In genomic region chr2:232632229-232632903, GRCh38 we compare ENCODE assay signal across 9 cellular contexts. TPM values are rescaled to one million over a fixed set of nuclear protein-coding genes. Genes with fewer than 3 reads are reported as not detected.
DNase-seq lines count a peak whose midpoint lies in the region; TF ChIP-seq lines count a peak whose summit lies in the region.
"Had no signal": no experiment of that assay in that cellular context is flagged by ENCODE, and none has a peak within 500 bp of the region (broad histone marks: within the 10 kb centered on the region; RNA-seq: fewer than 3 reads in every experiment).

No MANE protein-coding gene starts in this region.

- TF ChIP-seq CTCF in MM.1S (IDR thresholded peaks at IDR 0.05; ENCODE audit: low read length), result no peak
- TF ChIP-seq CTCF in endothelial cell (IDR thresholded peaks at IDR 0.05; ENCODE audit: unreplicated experiment), result no peak
- TF ChIP-seq CTCF in osteocyte (IDR thresholded peaks at IDR 0.05), result no peak

- H2AFZ ChIP-seq in MM.1S (ENCODE audit: low read length), result no peak overlapping the region

- H3F3A ChIP-seq in MM.1S (ENCODE audit: insufficient read depth, low read length), result no peaks in the 10 kb centered on the region

- H3K4me1 ChIP-seq in BLaER1 treated with 17β-estradiol and CSF1 and Interleukin-3, amounts not matched to agents 10 nM and 100 nM, result peaks cover 0 to 17% (median 13%) of the 10 kb centered on the region in 10 experiments; a peak in 15 of 20 replicates
- no peaks in the 10 kb centered on the region for H3K4me1 ChIP-seq in MM.1S (ENCODE audit: low read length)

- H3K9me2 ChIP-seq in MM.1S (replicated peaks; ENCODE audit: insufficient read depth, low read length), result no peaks in the 10 kb centered on the region

- H3K9ac ChIP-seq in BLaER1 treated with 17β-estradiol and CSF1 and Interleukin-3, amounts not matched to agents 10 nM and 100 nM, result peak overlapping the region in 4 of 11 experiments; percentile 53 to 69 (median 59); a peak in 4 of 22 replicates
- H3K9ac ChIP-seq in MM.1S (ENCODE audit: low read length), result no peak overlapping the region

- H3K9me3 Mint-ChIP-seq in endothelial cell (ENCODE audit: unreplicated experiment), result no peaks in the 10 kb centered on the region
- H3K9me3 Mint-ChIP-seq in osteocyte (ENCODE audit: unreplicated experiment), result no peaks in the 10 kb centered on the region

- no peaks in the 10 kb centered on the region for H3K4me1 Mint-ChIP-seq in endothelial cell (ENCODE audit: unreplicated experiment)
- H3K4me1 Mint-ChIP-seq in osteocyte (ENCODE audit: unreplicated experiment), result peaks cover 44% of the 10 kb centered on the region

- H3K79me2 ChIP-seq in MM.1S (ENCODE audit: low read length), result no peaks in the 10 kb centered on the region

- H3K4me3 Mint-ChIP-seq in endothelial cell (ENCODE audit: unreplicated experiment) (peak overlapping the region; percentile 59), osteocyte (ENCODE audit: unreplicated experiment) (peak overlapping the region; percentile 68)

- peaks cover 58 to 72% (median 62%) of the 10 kb centered on the region in 11 experiments for H3K27me3 ChIP-seq in BLaER1 treated with 17β-estradiol and CSF1 and Interleukin-3, amounts not matched to agents 10 nM and 100 nM
- H3K27me3 ChIP-seq in MM.1S (replicated peaks; ENCODE audit: insufficient read depth, low read length), result peaks cover 33% of the 10 kb centered on the region

- peaks cover 6% of the 10 kb centered on the region for H3K27me3 Mint-ChIP-seq in endothelial cell (ENCODE audit: unreplicated experiment)
- H3K27me3 Mint-ChIP-seq in osteocyte (ENCODE audit: unreplicated experiment), result no peaks in the 10 kb centered on the region

- DNase-seq in MM.1S, result no peak
- no peak for DNase-seq in endothelial cell (ENCODE audit: low spot score)
- DNase-seq in osteocyte (ENCODE audit: extremely low spot score, unreplicated experiment), result no peak
- no peak for DNase-seq in 8988T
- no peak for DNase-seq in retina
- no peak for DNase-seq in T-helper 9 cell
- no peak for DNase-seq in SKM-1 (lab: John Stamatoyannopoulos, UW; ENCODE audit: unreplicated experiment)
- DNase-seq: islet precursor cell had no signal

- H3K9me3 ChIP-seq in BLaER1 treated with 17β-estradiol and CSF1 and Interleukin-3, amounts not matched to agents 10 nM and 100 nM (replicated peaks in 1 of 11), result peaks cover 0 to 4% (median 0%) of the 10 kb centered on the region in 11 experiments; a peak in 2 of 22 replicates
- no peaks in the 10 kb centered on the region for H3K9me3 ChIP-seq in MM.1S (replicated peaks; ENCODE audit: insufficient read depth, low read length)

- no peaks in the 10 kb centered on the region for H3K36me3 Mint-ChIP-seq in endothelial cell (ENCODE audit: low read depth, unreplicated experiment)
- no peaks in the 10 kb centered on the region for H3K36me3 Mint-ChIP-seq in osteocyte (ENCODE audit: unreplicated experiment)

- H4K20me1 ChIP-seq in BLaER1 treated with 17β-estradiol and CSF1 and Interleukin-3, amounts not matched to agents 10 nM and 100 nM, result peaks cover 0 to 32% (median 15%) of the 10 kb centered on the region in 11 experiments; a peak in 7 of 22 replicates
- no peaks in the 10 kb centered on the region for H4K20me1 ChIP-seq in MM.1S (ENCODE audit: insufficient read depth, low read length)

- H3K4me3 ChIP-seq in BLaER1 treated with 17β-estradiol and CSF1 and Interleukin-3, amounts not matched to agents 10 nM and 100 nM, result peak overlapping the region; percentile 60 to 75 (median 66)
- H3K4me3 ChIP-seq in MM.1S (ENCODE audit: low read length), result peak overlapping the region; percentile 66

- H3K4me2 ChIP-seq in BLaER1 treated with 17β-estradiol and CSF1 and Interleukin-3, amounts not matched to agents 10 nM and 100 nM, result peak overlapping the region; percentile 95 to 99 (median 98)
- peak overlapping the region; percentile 88; the same call in 1 of the 2 replicates for H3K4me2 ChIP-seq in MM.1S (ENCODE audit: low read depth, low read length)

- H3K36me3 ChIP-seq in BLaER1 treated with 17β-estradiol and CSF1 and Interleukin-3, amounts not matched to agents 10 nM and 100 nM, result no peaks in the 10 kb centered on the region
- no peaks in the 10 kb centered on the region for H3K36me3 ChIP-seq in MM.1S (replicated peaks; ENCODE audit: insufficient read depth, low read length)

- H3K27ac Mint-ChIP-seq in endothelial cell (ENCODE audit: unreplicated experiment) (no peak overlapping the region), osteocyte (ENCODE audit: unreplicated experiment) (peak overlapping the region; percentile 68)

- no peak overlapping the region for H3K27ac ChIP-seq in BLaER1 treated with 17β-estradiol and CSF1 and Interleukin-3, amounts not matched to agents 10 nM and 100 nM
- H3K27ac ChIP-seq in MM.1S (ENCODE audit: low read length), result no peak overlapping the region

RNA-seq across cellular contexts. Expression of gene EFHD1, which starts 1.0 kb away (rescaled TPM):
- total RNA-seq in endothelial cell (ENCODE audit: unreplicated experiment) (1.6 TPM), osteocyte (106 and 114 TPM in 2 replicates)

Comparison
In these comparisons a context has a peak if more than half of its experiments do, and no peak if none do; other contexts are left out.
1. RNA of gene EFHD1, which starts 1.0 kb away (total RNA-seq): 106 to 114 TPM in osteocyte; 1.6 TPM in endothelial cell (single experiment); every median in the first group is over 10 times any median in the second.